Comparison of ENCODE assay signal across 10 cellular contexts in genomic region chr11:126357055-126357962, GRCh38. TPM values are rescaled to one million over a fixed set of nuclear protein-coding genes. Genes with fewer than 3 reads are reported as not detected.
DNase-seq lines count a peak whose midpoint lies in the region; ATAC-seq and TF ChIP-seq lines count a peak whose summit lies in the region.
"Had no signal": no experiment of that assay in that cellular context is flagged by ENCODE, and none has a peak within 500 bp of the region (broad histone marks: within the 10 kb centered on the region; RNA-seq: fewer than 3 reads in every experiment).

No MANE protein-coding gene starts in this region.

- no peak for TF ChIP-seq POLR2A in stomach (IDR thresholded peaks at IDR 0.05)

- H3K9me3 ChIP-seq in stomach, result no peaks in the 10 kb centered on the region

- H2AFZ ChIP-seq in GM23338, result no peak overlapping the region

- no peak for TF ChIP-seq EP300 in stomach (IDR thresholded peaks at IDR 0.05)

- TF ChIP-seq CTCF in GM23338 (conservative IDR thresholded peaks at IDR 0.05; ENCODE audit: low read depth in 2 of 2) (no peak), stomach (IDR thresholded peaks at IDR 0.05) (no peak)

- in situ Hi-C loops in G401 (cut with HindIII; ENCODE audit: low sequenced_read_pairs), result no loop called here

- no peak overlapping the region for H3K27ac Mint-ChIP-seq in GM23338
- peak overlapping the region; percentile 2 for H3K27ac Mint-ChIP-seq in activated T-helper 1 cell treated with anti-CD3 and anti-CD28 coated beads, Interleukin-12 subunit alpha, Interleukin-12 subunit beta, Interleukin-2, Interleukin-4 antibody, amounts not matched to agents 30 ng/mL and 10 ng/mL and 1 ng/mL, durations not matched to agents 14 hours and 24 hours and 36 hours
- peak overlapping the region; percentile 63 to 93 (median 82) for H3K27ac Mint-ChIP-seq in immature natural killer cell

- H4K20me1 ChIP-seq in GM23338 (replicated peaks; ENCODE audit: insufficient read depth), result peaks cover 3% of the 10 kb centered on the region; the same call in 1 of the 2 replicates

- H3K79me2 ChIP-seq in GM23338 (replicated peaks; ENCODE audit: insufficient read depth), result peaks cover 61% of the 10 kb centered on the region

- H3K4me2 ChIP-seq in GM23338, result peak overlapping the region; percentile 91

- H3K4me1 Mint-ChIP-seq in GM23338, result peaks cover 61% of the 10 kb centered on the region
- H3K4me1 Mint-ChIP-seq in activated T-helper 1 cell treated with anti-CD3 and anti-CD28 coated beads, Interleukin-12 subunit alpha, Interleukin-12 subunit beta, Interleukin-2, Interleukin-4 antibody, amounts not matched to agents 30 ng/mL and 10 ng/mL and 1 ng/mL, durations not matched to agents 14 hours and 24 hours and 36 hours (ENCODE audit: low read depth), result peaks cover 24% of the 10 kb centered on the region
- peaks cover 61 to 62% of the 10 kb centered on the region in 2 donors for H3K4me1 Mint-ChIP-seq in immature natural killer cell

- H3K27ac ChIP-seq in GM23338 (ENCODE audit: low read depth) (no peak overlapping the region), stomach (peak overlapping the region; percentile 47 to 87 (median 82))

- H3F3A ChIP-seq in GM23338 (replicated peaks; ENCODE audit: low read depth), result no peaks in the 10 kb centered on the region

- H3K36me3 Mint-ChIP-seq in GM23338 (ENCODE audit: low read depth) (no peaks in the 10 kb centered on the region; the same call in 2 of the 3 replicates), immature natural killer cell (peaks cover 0 to 2% (median 0%) of the 10 kb centered on the region in 3 donors)
- peaks cover 9% of the 10 kb centered on the region for H3K36me3 Mint-ChIP-seq in activated T-helper 1 cell treated with anti-CD3 and anti-CD28 coated beads, Interleukin-12 subunit alpha, Interleukin-12 subunit beta, Interleukin-2, Interleukin-4 antibody, amounts not matched to agents 30 ng/mL and 10 ng/mL and 1 ng/mL, durations not matched to agents 14 hours and 24 hours and 36 hours (ENCODE audit: low read depth)

- H3K9me3 Mint-ChIP-seq in GM23338 (no peaks in the 10 kb centered on the region), immature natural killer cell (no peaks in the 10 kb centered on the region)
- H3K9me3 Mint-ChIP-seq in activated T-helper 1 cell treated with anti-CD3 and anti-CD28 coated beads, Interleukin-12 subunit alpha, Interleukin-12 subunit beta, Interleukin-2, Interleukin-4 antibody, amounts not matched to agents 30 ng/mL and 10 ng/mL and 1 ng/mL, durations not matched to agents 14 hours and 24 hours and 36 hours, result no peaks in the 10 kb centered on the region

- H3K27me3 ChIP-seq in GM23338 (ENCODE audit: insufficient read depth) (no peaks in the 10 kb centered on the region), stomach (no peaks in the 10 kb centered on the region)

- peaks cover 37% of the 10 kb centered on the region for H3K4me1 ChIP-seq in GM23338 (ENCODE audit: insufficient read depth)
- peaks cover 27 to 78% (median 55%) of the 10 kb centered on the region in 4 donors for H3K4me1 ChIP-seq in stomach

- DNase-seq in GM23338 (ENCODE audit: low spot score) (no peak), immature natural killer cell (no peak), stomach (no peak), G401 (ENCODE audit: low spot score) (no peak), amniotic stem cell (lab: John Stamatoyannopoulos, UW) (no peak), SIG-M5 (lab: John Stamatoyannopoulos, UW) (no peak)
- DNase-seq in activated T-helper 1 cell treated with anti-CD3 and anti-CD28 coated beads, Interleukin-12 subunit alpha, Interleukin-12 subunit beta, Interleukin-2, Interleukin-4 antibody, amounts not matched to agents 30 ng/mL and 10 ng/mL and 1 ng/mL, durations not matched to agents 14 hours and 24 hours and 36 hours (ENCODE audit: low spot score), result no peak
- DNase-seq in stimulated activated CD4-positive, alpha-beta T cell treated with anti-CD3 and anti-CD28 coated beads, Interleukin-2, amount 100 ng/mL, for 24 hours, result no peak
- DNase-seq: activated CD4-positive, CD25-positive, alpha-beta regulatory T cell; MM.1S had no signal

- no peak for ATAC-seq in GM23338

- peak overlapping the region; percentile 88; the same call in 1 of the 2 replicates for H3K4me3 ChIP-seq in GM23338
- peak overlapping the region; percentile 67 to 75 (median 72) for H3K4me3 ChIP-seq in stomach

- H3K27me3 Mint-ChIP-seq in GM23338 (ENCODE audit: insufficient read depth, low read depth, poor library complexity) (peaks cover 10% of the 10 kb centered on the region), immature natural killer cell (ENCODE audit: low read depth in 3 of 3) (peaks cover 10 to 17% (median 11%) of the 10 kb centered on the region in 3 donors)
- H3K27me3 Mint-ChIP-seq in activated T-helper 1 cell treated with anti-CD3 and anti-CD28 coated beads, Interleukin-12 subunit alpha, Interleukin-12 subunit beta, Interleukin-2, Interleukin-4 antibody, amounts not matched to agents 30 ng/mL and 10 ng/mL and 1 ng/mL, durations not matched to agents 14 hours and 24 hours and 36 hours (ENCODE audit: insufficient read depth), result no peaks in the 10 kb centered on the region

- intact Hi-C loops in activated T-helper 1 cell treated with anti-CD3 and anti-CD28 coated beads, Interleukin-12 subunit alpha, Interleukin-12 subunit beta, Interleukin-2, Interleukin-4 antibody, amounts not matched to agents 30 ng/mL and 10 ng/mL and 1 ng/mL, durations not matched to agents 14 hours and 24 hours and 36 hours (cut with micrococcal nuclease), result no loop called here
- intact Hi-C loops in stomach (cut with DNase I; ENCODE audit: low total_unique reads), result no loop called here

- H3K4me3 Mint-ChIP-seq in GM23338, result peak overlapping the region; percentile 74
- H3K4me3 Mint-ChIP-seq in activated T-helper 1 cell treated with anti-CD3 and anti-CD28 coated beads, Interleukin-12 subunit alpha, Interleukin-12 subunit beta, Interleukin-2, Interleukin-4 antibody, amounts not matched to agents 30 ng/mL and 10 ng/mL and 1 ng/mL, durations not matched to agents 14 hours and 24 hours and 36 hours, result peak overlapping the region; percentile 83
- peak overlapping the region; percentile 72 to 84 (median 79) for H3K4me3 Mint-ChIP-seq in immature natural killer cell

- 0 out of 2 replicates have a peak, but pooled peaks cover 2% of the 10 kb centered on the region for H3K9me2 ChIP-seq in GM23338 (ENCODE audit: insufficient read depth)

- WGBS in stomach, 5 donors, result 70 to 83% (median 79%) methylated on average over 14 to 17 of the region's 17 CpGs

- no peaks in the 10 kb centered on the region for H3K36me3 ChIP-seq in GM23338 (ENCODE audit: insufficient read depth)
- no peaks in the 10 kb centered on the region for H3K36me3 ChIP-seq in stomach

TF ChIP-seq in GM23338, 12 proteins besides CTCF, POLR2A, EP300 and RAD21 (continues in another document):
- no peak for TF ChIP-seq NANOG (IDR thresholded peaks at IDR 0.05; ENCODE audit: borderline replicate concordance)
- no peak for TF ChIP-seq ZNF114 (CRISPR knock-in tag; IDR thresholded peaks at IDR 0.05)
- TF ChIP-seq STAT1 (IDR thresholded peaks at IDR 0.05; ENCODE audit: unreplicated experiment), result no peak
- no peak for TF ChIP-seq REST (IDR thresholded peaks at IDR 0.05; ENCODE audit: unreplicated experiment)
- no peak for TF ChIP-seq JUNB (IDR thresholded peaks at IDR 0.05; ENCODE audit: unreplicated experiment)

RNA-seq across cellular contexts. Expression of gene ST3GAL4, which starts 1.8 kb away (rescaled TPM):
- total RNA-seq in GM23338 (2014; rRNA removed; shearing (Covaris generic)), result 16.6 and 28.0 TPM in 2 replicates
- polyA plus RNA-seq in GM23338 (2016; fragmentation: Nextera tagmentation; extraction: Ambion mirVana) (10.1 and 10.8 TPM in 2 replicates), immature natural killer cell (10 to 100 TPM; 25.0 to 31.7 (median 30.9) TPM), stomach (10 to 100 TPM; 12.5 to 26.0 (median 15.7) TPM)
- total RNA-seq in activated T-helper 1 cell treated with anti-CD3 and anti-CD28 coated beads, Interleukin-12 subunit alpha, Interleukin-12 subunit beta, Interleukin-2, Interleukin-4 antibody, amounts not matched to agents 30 ng/mL and 10 ng/mL and 1 ng/mL, durations not matched to agents 14 hours and 24 hours and 36 hours, result 13.2 and 14.1 TPM in 2 replicates
- total RNA-seq in stomach, result 10 to 100 TPM in 3 of 5 donors, 1 to 10 TPM in 1, not detected in 1; 9.9 to 31.0 (median 18.4) TPM
- total RNA-seq in G401 (2014; rRNA removed; shearing (Covaris generic)), result 26.2 and 35.0 TPM in 2 replicates

RNA-seq across cellular contexts. Expression of gene DCPS, which starts 53.4 kb away (rescaled TPM):
- 26.8 and 28.5 TPM in 2 replicates for total RNA-seq in GM23338 (2014; rRNA removed; shearing (Covaris generic))
- polyA plus RNA-seq in GM23338 (2016; fragmentation: Nextera tagmentation; extraction: Ambion mirVana) (41.1 and 46.4 TPM in 2 replicates), immature natural killer cell (10 to 100 TPM; 33.1 to 65.7 (median 40.6) TPM), stomach (10 to 100 TPM; 10.5 to 21.2 (median 14.7) TPM)
- 40.4 and 40.5 TPM in 2 replicates for total RNA-seq in activated T-helper 1 cell treated with anti-CD3 and anti-CD28 coated beads, Interleukin-12 subunit alpha, Interleukin-12 subunit beta, Interleukin-2, Interleukin-4 antibody, amounts not matched to agents 30 ng/mL and 10 ng/mL and 1 ng/mL, durations not matched to agents 14 hours and 24 hours and 36 hours
- 10 to 100 TPM in 2 of 5 donors, 1 to 10 TPM in 3; 1.8 to 60.3 (median 5.9) TPM for total RNA-seq in stomach
- total RNA-seq in G401 (2014; rRNA removed; shearing (Covaris generic)), result 25.0 and 48.3 TPM in 2 replicates
